ENCODE assay signal across 25 cellular contexts in genomic region chr12:30088259-30088995, GRCh38.
"Had no signal": no experiment of that assay in that cellular context is flagged by ENCODE, and none has a peak within 500 bp of the region (broad histone marks: within the 10 kb centered on the region; RNA-seq: fewer than 3 reads in every experiment).

No MANE protein-coding gene starts in this region.

- H3K36me3 Mint-ChIP-seq: stimulated activated naive B cell treated with anti-CD40 and anti-IgM and Interleukin-4, amounts not matched to agents 10 μg/mL and 1 μg/mL and 100 μg/mL, for 72 hours had no signal

- H3K4me2 ChIP-seq: smooth muscle cell had no signal

- H3K4me1 Mint-ChIP-seq: activated B cell treated with CpG ODN at 0.5 μM for 24 hours; activated CD4-positive, alpha-beta memory T cell treated with anti-CD3 and anti-CD28 coated beads, Interleukin-2, amount 10 ng/mL, durations not matched to agents 7 days and 5 days; nephron progenitor cell; stimulated activated naive B cell treated with anti-CD40 and anti-IgM and Interleukin-4, amounts not matched to agents 10 μg/mL and 1 μg/mL and 100 μg/mL, for 72 hours had no signal

- H3K4me3 Mint-ChIP-seq: activated B cell treated with CpG ODN at 0.5 μM for 24 hours; activated CD4-positive, alpha-beta memory T cell treated with anti-CD3 and anti-CD28 coated beads, Interleukin-2, amount 10 ng/mL, durations not matched to agents 7 days and 5 days; endodermal cell; nephron progenitor cell; stimulated activated naive B cell treated with anti-CD40 and anti-IgM and Interleukin-4, amounts not matched to agents 10 μg/mL and 1 μg/mL and 100 μg/mL, for 72 hours had no signal

- H3K27ac Mint-ChIP-seq: activated B cell treated with CpG ODN at 0.5 μM for 24 hours; activated CD4-positive, alpha-beta memory T cell treated with anti-CD3 and anti-CD28 coated beads, Interleukin-2, amount 10 ng/mL, durations not matched to agents 7 days and 5 days; endodermal cell; nephron progenitor cell; stimulated activated naive B cell treated with anti-CD40 and anti-IgM and Interleukin-4, amounts not matched to agents 10 μg/mL and 1 μg/mL and 100 μg/mL, for 72 hours had no signal

- H3K79me2 ChIP-seq: parathyroid adenoma had no signal

- DNase-seq: activated B cell treated with CpG ODN at 0.5 μM for 24 hours; activated CD4-positive, alpha-beta memory T cell treated with anti-CD3 and anti-CD28 coated beads, Interleukin-2, amount 10 ng/mL, durations not matched to agents 7 days and 5 days; activated CD4-positive, alpha-beta T cell treated with anti-CD3 and anti-CD28 coated beads for 4 hours; activated gamma-delta T cell; activated naive CD4-positive, alpha-beta T cell treated with anti-CD3 and anti-CD28 coated beads, Interleukin-2, amount 50 U/mL, for 16 hours; anterior cingulate cortex; body of pancreas; cortex of kidney; endodermal cell; esophagus squamous epithelium; head of caudate nucleus; midbrain; nephron progenitor cell; right lobe of liver; stimulated activated CD4-positive, alpha-beta T cell treated with anti-CD3 and anti-CD28 coated beads, Interleukin-15, amount 100 ng/mL, for 24 hours; stimulated activated CD8-positive, alpha-beta memory T cell treated with anti-CD3 and anti-CD28 coated beads, Interleukin-4, amount 100 ng/mL, for 48 hours; stimulated activated naive B cell treated with anti-CD40 and anti-IgM and Interleukin-4, amounts not matched to agents 10 μg/mL and 1 μg/mL and 100 μg/mL, for 72 hours; T1000; testis; trophoblast cell; uterus had no signal

- H3K9ac ChIP-seq: parathyroid adenoma had no signal

- H3K4me1 ChIP-seq: body of pancreas, esophagus squamous epithelium, gastroesophageal sphincter, parathyroid adenoma, right lobe of liver, testis, uterus had no signal

- H3K27me3 ChIP-seq: body of pancreas, cardiac muscle cell, esophagus squamous epithelium, gastroesophageal sphincter, right lobe of liver, testis, uterus had no signal

- H3K9me3 ChIP-seq: body of pancreas, esophagus squamous epithelium, gastroesophageal sphincter, right lobe of liver, testis, uterus had no signal

- H3K36me3 ChIP-seq: cardiac muscle cell, esophagus squamous epithelium, gastroesophageal sphincter, right lobe of liver, uterus had no signal

- H2AFZ ChIP-seq: parathyroid adenoma had no signal

- H3K27me3 Mint-ChIP-seq: activated B cell treated with CpG ODN at 0.5 μM for 24 hours; activated CD4-positive, alpha-beta memory T cell treated with anti-CD3 and anti-CD28 coated beads, Interleukin-2, amount 10 ng/mL, durations not matched to agents 7 days and 5 days; stimulated activated naive B cell treated with anti-CD40 and anti-IgM and Interleukin-4, amounts not matched to agents 10 μg/mL and 1 μg/mL and 100 μg/mL, for 72 hours had no signal

- ATAC-seq: body of pancreas; gastroesophageal sphincter; stimulated activated naive B cell treated with anti-CD40 and anti-IgM and Interleukin-4, amounts not matched to agents 10 μg/mL and 1 μg/mL and 100 μg/mL, for 72 hours had no signal

- H3K27ac ChIP-seq: body of pancreas, cardiac muscle cell, esophagus squamous epithelium, gastroesophageal sphincter, parathyroid adenoma, right lobe of liver, testis, uterus had no signal

- H3K9me3 Mint-ChIP-seq: activated B cell treated with CpG ODN at 0.5 μM for 24 hours, endodermal cell, nephron progenitor cell had no signal

- H3K4me3 ChIP-seq: body of pancreas, cardiac muscle cell, esophagus squamous epithelium, gastroesophageal sphincter, right lobe of liver, smooth muscle cell, testis, uterus had no signal
